Comparison of ENCODE assay signal across 9 cellular contexts in genomic region chr1:205849619-205850355, GRCh38. TPM values are rescaled to one million over a fixed set of nuclear protein-coding genes. Genes with fewer than 3 reads are reported as not detected.
DNase-seq lines count a peak whose midpoint lies in the region; ATAC-seq and TF ChIP-seq lines count a peak whose summit lies in the region.
"Had no signal": no experiment of that assay in that cellular context is flagged by ENCODE, and none has a peak within 500 bp of the region (broad histone marks: within the 10 kb centered on the region; RNA-seq: fewer than 3 reads in every experiment).

A gene with protein sequence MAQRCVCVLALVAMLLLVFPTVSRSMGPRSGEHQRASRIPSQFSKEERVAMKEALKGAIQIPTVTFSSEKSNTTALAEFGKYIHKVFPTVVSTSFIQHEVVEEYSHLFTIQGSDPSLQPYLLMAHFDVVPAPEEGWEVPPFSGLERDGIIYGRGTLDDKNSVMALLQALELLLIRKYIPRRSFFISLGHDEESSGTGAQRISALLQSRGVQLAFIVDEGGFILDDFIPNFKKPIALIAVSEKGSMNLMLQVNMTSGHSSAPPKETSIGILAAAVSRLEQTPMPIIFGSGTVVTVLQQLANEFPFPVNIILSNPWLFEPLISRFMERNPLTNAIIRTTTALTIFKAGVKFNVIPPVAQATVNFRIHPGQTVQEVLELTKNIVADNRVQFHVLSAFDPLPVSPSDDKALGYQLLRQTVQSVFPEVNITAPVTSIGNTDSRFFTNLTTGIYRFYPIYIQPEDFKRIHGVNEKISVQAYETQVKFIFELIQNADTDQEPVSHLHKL (minus strand): TSS chr1:205850132. CDS start chr1:205850072, 60 bp downstream.

- H3K27ac ChIP-seq in iPS DF 6.9 (ENCODE audit: low read length) = no peak within 1 kb of the TSS

- peak within 1 kb of the TSS; percentile 21 for H3K27ac Mint-ChIP-seq in T-helper 17 cell

- WGBS in iPS DF 6.9 (ENCODE audit: insufficient coverage, insufficient read length) = no CpG with 5 or more reads among the region's 39 CpGs

- peak within 1 kb of the TSS; percentile 91 for H3K4me3 Mint-ChIP-seq in T-helper 17 cell

- no peaks in the 10 kb centered on the region for H3K27me3 Mint-ChIP-seq in T-helper 17 cell

- DNase-seq in GM06990 (ENCODE audit: extremely low read depth, insufficient read length) = peak; percentile 41
- peak; percentile 57 to 65 (median 63) for DNase-seq in T-helper 17 cell
- DNase-seq in amygdala (lab: John Stamatoyannopoulos, UW) = peak in 40 of 56 donors; percentile 9 to 88 (median 32)
- peak; percentile 29 for DNase-seq in iPS DF 6.9 (ENCODE audit: low read depth, low spot score)
- DNase-seq in stimulated activated CD4-positive, alpha-beta T cell treated with anti-CD3 and anti-CD28 coated beads, Interleukin-1b, Interleukin-23, amount 100 ng/mL, for 1 hour (ENCODE audit: low read depth in 2 of 2) = peak; percentile 39 to 54
- no peak for DNase-seq in GM10266 (ENCODE audit: extremely low spot score)
- no peak for DNase-seq in DMS53 (lab: John Stamatoyannopoulos, UW)

- peaks cover 3% of the 10 kb centered on the region for H3K4me1 Mint-ChIP-seq in T-helper 17 cell

- H3K4me1 ChIP-seq in iPS DF 6.9 (ENCODE audit: control insufficient read depth, insufficient read depth, low read length) = no peaks in the 10 kb centered on the region; the same call in 1 of the 2 replicates

- ATAC-seq in HG02885 (IDR thresholded peaks at IDR 0.05; ENCODE audit: poor library complexity, unreplicated experiment) = peak; percentile 96
- ATAC-seq in T-helper 17 cell = peak; percentile 99

- H3K9me3 ChIP-seq in T-helper 17 cell (ENCODE audit: control insufficient read depth, low read length, poor library complexity, severe bottlenecking) = no peaks in the 10 kb centered on the region
- no peaks in the 10 kb centered on the region for H3K9me3 ChIP-seq in iPS DF 6.9 (ENCODE audit: control insufficient read depth, insufficient read depth, low read length)

- H3K36me3 ChIP-seq in GM06990 (ENCODE audit: control insufficient read depth, insufficient read depth, low read length) = no peaks in the 10 kb centered on the region
- no peaks in the 10 kb centered on the region for H3K36me3 ChIP-seq in iPS DF 6.9 (ENCODE audit: control insufficient read depth, insufficient read depth, low read length)

- H3K4me3 ChIP-seq in GM06990 (replicated peaks; ENCODE audit: low read depth, low read length) (peak within 1 kb of the TSS; percentile 49), iPS DF 6.9 (ENCODE audit: low read length) (no peak within 1 kb of the TSS)

- H3K36me3 Mint-ChIP-seq in T-helper 17 cell (ENCODE audit: low read depth) = no peaks in the 10 kb centered on the region

- H3K27me3 ChIP-seq in GM06990 (replicated peaks; ENCODE audit: control insufficient read depth, insufficient read depth, low read length) (no peaks in the 10 kb centered on the region), iPS DF 6.9 (ENCODE audit: control insufficient read depth, insufficient read depth, low read length) (no peaks in the 10 kb centered on the region)

- no peak for TF ChIP-seq CTCF in GM06990 (IDR thresholded peaks at IDR 0.05; ENCODE audit: insufficient read depth, low read length, poor library complexity, severe bottlenecking)
- TF ChIP-seq CTCF in GM10266 (IDR thresholded peaks at IDR 0.05; ENCODE audit: control insufficient read depth, insufficient read depth, low read depth, missing control alignments) = no peak

RNA-seq across cellular contexts. Expression of the gene that starts here (rescaled TPM):
- 1 to 10 TPM; 1.1 to 1.9 TPM for total RNA-seq in T-helper 17 cell
- total RNA-seq: HT1080 had no signal

Comparison
In these comparisons a context has a peak if more than half of its experiments do, and no peak if none do; other contexts are left out.
1. DNase-seq: peak in GM06990 (single experiment), T-helper 17 cell (3 of 3), amygdala (40 of 56), iPS DF 6.9 (single experiment) and stimulated activated CD4-positive, alpha-beta T cell treated with anti-CD3 and anti-CD28 coated beads, Interleukin-1b, Interleukin-23, amount 100 ng/mL, for 1 hour (2 of 2); none in GM10266 (single experiment) and DMS53 (single experiment).